In genomic region chr2:27376866-27377617, GRCh38 we compare ENCODE assay signal across 20 cellular contexts. TPM values are rescaled to one million over a fixed set of nuclear protein-coding genes. Genes with fewer than 3 reads are reported as not detected.
DNase-seq lines count a peak whose midpoint lies in the region; ATAC-seq and TF ChIP-seq lines count a peak whose summit lies in the region.
"Had no signal": no experiment of that assay in that cellular context is flagged by ENCODE, and none has a peak within 500 bp of the region (broad histone marks: within the 10 kb centered on the region; RNA-seq: fewer than 3 reads in every experiment).

No MANE protein-coding gene starts in this region.

- H3K9ac ChIP-seq in endodermal cell (ENCODE audit: extremely low read depth, low read length, poor library complexity, severe bottlenecking) = no peak overlapping the region
- H3K9ac ChIP-seq: BLaER1, GM23248 had no signal

- CTCF ChIA-PET in Panc1 (lab: Charles Lee) = no interaction called here

- H3K27me3 ChIP-seq in Panc1 (ENCODE audit: control insufficient read depth, insufficient read depth, low read length) (no peaks in the 10 kb centered on the region), endodermal cell (ENCODE audit: control insufficient read depth, insufficient read depth, low read length, poor library complexity, severe bottlenecking) (no peaks in the 10 kb centered on the region)
- H3K27me3 ChIP-seq: BLaER1, body of pancreas, colonic mucosa, left lung, Peyer's patch, upper lobe of right lung had no signal

- POLR2A ChIA-PET in Panc1 (lab: Charles Lee) = no interaction called here

- intact Hi-C loops in Panc1 (cut with micrococcal nuclease; ENCODE audit: unreplicated experiment) (no loop called here), cardiac septum (cut with DNase I) (no loop called here)

- peaks cover 57% of the 10 kb centered on the region for H3K4me1 Mint-ChIP-seq in activated T-cell treated with anti-CD3 and anti-CD28 coated beads, Interleukin-2, amount 50 U/mL, for 24 hours (ENCODE audit: low read depth)
- peaks cover 27% of the 10 kb centered on the region for H3K4me1 Mint-ChIP-seq in endodermal cell
- H3K4me1 Mint-ChIP-seq in stimulated activated effector memory CD8-positive, alpha-beta T cell treated with anti-CD3 and anti-CD28 coated beads, Interleukin-12 subunit alpha, Interleukin-12 subunit beta, amount 100 ng/mL, for 72 hours = peaks cover 62% of the 10 kb centered on the region

- no peak overlapping the region for H3K4me3 Mint-ChIP-seq in activated T-cell treated with anti-CD3 and anti-CD28 coated beads, Interleukin-2, amount 50 U/mL, for 24 hours
- H3K4me3 Mint-ChIP-seq in endodermal cell = no peak overlapping the region
- H3K4me3 Mint-ChIP-seq in stimulated activated effector memory CD8-positive, alpha-beta T cell treated with anti-CD3 and anti-CD28 coated beads, Interleukin-12 subunit alpha, Interleukin-12 subunit beta, amount 100 ng/mL, for 72 hours = no peak overlapping the region
- H3K4me3 Mint-ChIP-seq: activated naive CD8-positive, alpha-beta T cell treated with anti-CD3 and anti-CD28 coated beads, Interleukin-2, amount 10 ng/mL, durations not matched to agents 7 days and 5 days had no signal

- BruUV-seq in Panc1 (replicated peaks; lab: Mats Ljungman, UMichigan) = no TSS peak

- H3K27ac Mint-ChIP-seq in activated T-cell treated with anti-CD3 and anti-CD28 coated beads, Interleukin-2, amount 50 U/mL, for 24 hours = peak overlapping the region; percentile 83
- peak overlapping the region; percentile 48 for H3K27ac Mint-ChIP-seq in endodermal cell
- H3K27ac Mint-ChIP-seq in stimulated activated effector memory CD8-positive, alpha-beta T cell treated with anti-CD3 and anti-CD28 coated beads, Interleukin-12 subunit alpha, Interleukin-12 subunit beta, amount 100 ng/mL, for 72 hours = peak overlapping the region; percentile 85

- no peaks in the 10 kb centered on the region for H3K27me3 Mint-ChIP-seq in activated T-cell treated with anti-CD3 and anti-CD28 coated beads, Interleukin-2, amount 50 U/mL, for 24 hours
- H3K27me3 Mint-ChIP-seq in endodermal cell (ENCODE audit: insufficient read depth) = no peaks in the 10 kb centered on the region
- H3K27me3 Mint-ChIP-seq: activated naive CD8-positive, alpha-beta T cell treated with anti-CD3 and anti-CD28 coated beads, Interleukin-2, amount 10 ng/mL, durations not matched to agents 7 days and 5 days had no signal

- H3K36me3 ChIP-seq in Panc1 (ENCODE audit: control insufficient read depth, insufficient read depth, low read length) (peaks cover 8% of the 10 kb centered on the region), endodermal cell (ENCODE audit: control insufficient read depth, insufficient read depth, low read length) (peaks cover 82% of the 10 kb centered on the region)

- peaks cover 97% of the 10 kb centered on the region for H3K36me3 Mint-ChIP-seq in activated T-cell treated with anti-CD3 and anti-CD28 coated beads, Interleukin-2, amount 50 U/mL, for 24 hours (ENCODE audit: low read depth)
- H3K36me3 Mint-ChIP-seq in endodermal cell (ENCODE audit: low read depth) = peaks cover 64% of the 10 kb centered on the region
- H3K36me3 Mint-ChIP-seq in stimulated activated effector memory CD8-positive, alpha-beta T cell treated with anti-CD3 and anti-CD28 coated beads, Interleukin-12 subunit alpha, Interleukin-12 subunit beta, amount 100 ng/mL, for 72 hours = peaks cover 98% of the 10 kb centered on the region

- no peaks in the 10 kb centered on the region for H3K9me3 Mint-ChIP-seq in activated T-cell treated with anti-CD3 and anti-CD28 coated beads, Interleukin-2, amount 50 U/mL, for 24 hours
- H3K9me3 Mint-ChIP-seq in endodermal cell = no peaks in the 10 kb centered on the region
- H3K9me3 Mint-ChIP-seq in stimulated activated effector memory CD8-positive, alpha-beta T cell treated with anti-CD3 and anti-CD28 coated beads, Interleukin-12 subunit alpha, Interleukin-12 subunit beta, amount 100 ng/mL, for 72 hours = no peaks in the 10 kb centered on the region
- H3K9me3 Mint-ChIP-seq: activated naive CD8-positive, alpha-beta T cell treated with anti-CD3 and anti-CD28 coated beads, Interleukin-2, amount 10 ng/mL, durations not matched to agents 7 days and 5 days had no signal

- in situ Hi-C loops in Panc1 (cut with HindIII; ENCODE audit: low pct_unique_long_range_greater_than_20kb, low sequenced_read_pairs) (no loop called here), G401 (cut with HindIII; ENCODE audit: low sequenced_read_pairs) (no loop called here)

- DNase-seq in activated T-cell treated with anti-CD3 and anti-CD28 coated beads, Interleukin-2, amount 50 U/mL, for 24 hours = no peak
- DNase-seq in activated T-cell treated with anti-CD3 and anti-CD28 coated beads for 4 hours (no peak), Panc1 (ENCODE audit: low read depth, low spot score) (no peak), endodermal cell (no peak), G401 (ENCODE audit: low spot score) (no peak), cardiac septum (ENCODE audit: low spot score) (no peak)
- no peak for DNase-seq in stimulated activated effector memory CD8-positive, alpha-beta T cell treated with anti-CD3 and anti-CD28 coated beads, Interleukin-12 subunit alpha, Interleukin-12 subunit beta, amount 100 ng/mL, for 72 hours (ENCODE audit: low spot score in 2 of 2)
- DNase-seq: activated naive CD8-positive, alpha-beta T cell treated with anti-CD3 and anti-CD28 coated beads, Interleukin-2, amount 10 ng/mL, durations not matched to agents 7 days and 5 days; body of pancreas; colonic mucosa; DMS 273 treated with DMSO at 0.1 percent for 48 hours; GM23248; midbrain; NCI-H2107; upper lobe of right lung had no signal

- H3K27ac ChIP-seq in Panc1 (ENCODE audit: low read length) (peak overlapping the region; percentile 11), endodermal cell (ENCODE audit: low read depth, low read length) (no peak overlapping the region)
- H3K27ac ChIP-seq: BLaER1, body of pancreas, colonic mucosa, left lung, Peyer's patch, upper lobe of right lung had no signal

- no peak overlapping the region for H3K4me3 ChIP-seq in Panc1 (ENCODE audit: low read depth in 2 of 2, low read length in 2 of 2)
- H3K4me3 ChIP-seq in endodermal cell (ENCODE audit: low read length) = no peak overlapping the region
- H3K4me3 ChIP-seq: BLaER1, body of pancreas, colonic mucosa, GM23248, left lung, Peyer's patch, upper lobe of right lung had no signal

- H3K9me3 ChIP-seq in Panc1 (ENCODE audit: control insufficient read depth, insufficient read depth, low read depth, low read length) (no peaks in the 10 kb centered on the region), endodermal cell (ENCODE audit: control insufficient read depth, low read length) (no peaks in the 10 kb centered on the region)
- H3K9me3 ChIP-seq: BLaER1, body of pancreas, colonic mucosa, left lung, Peyer's patch, upper lobe of right lung had no signal

- TF ChIP-seq CTCF in Panc1 (IDR thresholded peaks at IDR 0.05) (no peak), endodermal cell (conservative IDR thresholded peaks at IDR 0.05) (no peak)

- WGBS in endodermal cell (ENCODE audit: insufficient coverage in 1 of 2, insufficient read length in 1 of 2), 2 experiments = 80 to 81% methylated on average over 6 to 10 of the region's 10 CpGs

- H3K4me1 ChIP-seq in Panc1 (ENCODE audit: control insufficient read depth, insufficient read depth, low read length) (peaks cover 42% of the 10 kb centered on the region), endodermal cell (ENCODE audit: control insufficient read depth, insufficient read depth, low read length) (peaks cover 4% of the 10 kb centered on the region)

- ATAC-seq in Panc1 = no peak
- no peak for ATAC-seq in stimulated activated effector memory CD8-positive, alpha-beta T cell treated with anti-CD3 and anti-CD28 coated beads, Interleukin-12 subunit alpha, Interleukin-12 subunit beta, amount 100 ng/mL, for 72 hours
- no peak for ATAC-seq in GM21619 (IDR thresholded peaks at IDR 0.05; ENCODE audit: unreplicated experiment)
- ATAC-seq: body of pancreas, left lung, upper lobe of right lung had no signal

RNA-seq across cellular contexts. Expression of gene ZNF513, which starts 3.5 kb away (rescaled TPM):
- total RNA-seq in Panc1 (2021; ENCODE audit: unreplicated experiment) (25.3 TPM), endodermal cell (10 to 100 TPM; 30.7 to 32.5 TPM), cardiac septum (10.6 TPM)
- 35.5 TPM for polyA plus RNA-seq in Panc1 (2012; ENCODE audit: insufficient read length)
- 21.3 TPM for polyA plus RNA-seq in endodermal cell (2013, experiment 1 of 2)
- 20.5 TPM for polyA plus RNA-seq in endodermal cell (2013, experiment 2 of 2)
- total RNA-seq in G401 (2014; rRNA removed; shearing (Covaris generic)) = 20.4 and 23.3 TPM in 2 replicates
- total RNA-seq: A172 had no signal

RNA-seq across cellular contexts. Expression of gene SNX17, which starts 6.6 kb away (rescaled TPM):
- 116 TPM for total RNA-seq in Panc1 (2021; ENCODE audit: unreplicated experiment)
- 154 TPM for polyA plus RNA-seq in Panc1 (2012; ENCODE audit: insufficient read length)
- total RNA-seq in endodermal cell = 10 to 100 TPM; 81.2 to 92.6 TPM
- 70.9 TPM for polyA plus RNA-seq in endodermal cell (2013, experiment 1 of 2)
- 68.6 TPM for polyA plus RNA-seq in endodermal cell (2013, experiment 2 of 2)
- total RNA-seq in G401 (2014; rRNA removed; shearing (Covaris generic)) = 157 and 165 TPM in 2 replicates
- total RNA-seq in cardiac septum = 80.3 TPM

RNA-seq across cellular contexts. Expression of gene EIF2B4, which starts 6.9 kb away (rescaled TPM):
- total RNA-seq in Panc1 (2021; ENCODE audit: unreplicated experiment) (57.2 TPM), endodermal cell (10 to 100 TPM; 56.7 to 58.6 TPM), cardiac septum (34.9 TPM)
- polyA plus RNA-seq in Panc1 (2012; ENCODE audit: insufficient read length) = 63.7 TPM
- 51.3 TPM for polyA plus RNA-seq in endodermal cell (2013, experiment 1 of 2)
- 45.8 TPM for polyA plus RNA-seq in endodermal cell (2013, experiment 2 of 2)
- 36.0 and 44.8 TPM in 2 replicates for total RNA-seq in G401 (2014; rRNA removed; shearing (Covaris generic))

RNA-seq across cellular contexts. Expression of gene GTF3C2, which starts 20.5 kb away (rescaled TPM):
- 77.7 TPM for total RNA-seq in Panc1 (2021; ENCODE audit: unreplicated experiment)
- polyA plus RNA-seq in Panc1 (2012; ENCODE audit: insufficient read length) = 47.3 TPM
- 100 to 1,000 TPM; 105 to 120 TPM for total RNA-seq in endodermal cell
- polyA plus RNA-seq in endodermal cell (2013, experiment 1 of 2) = 95.0 TPM
- 86.0 TPM for polyA plus RNA-seq in endodermal cell (2013, experiment 2 of 2)
- total RNA-seq in G401 (2014; rRNA removed; shearing (Covaris generic)) = 101 and 102 TPM in 2 replicates
- total RNA-seq in cardiac septum = 23.9 TPM

RNA-seq across cellular contexts. Expression of gene PPM1G, which starts 32.3 kb away (rescaled TPM):
- 115 TPM for total RNA-seq in Panc1 (2021; ENCODE audit: unreplicated experiment)
- polyA plus RNA-seq in Panc1 (2012; ENCODE audit: insufficient read length) = 115 TPM
- total RNA-seq in endodermal cell = 100 to 1,000 TPM; 124 to 125 TPM
- 107 TPM for polyA plus RNA-seq in endodermal cell (2013, experiment 1 of 2)
- polyA plus RNA-seq in endodermal cell (2013, experiment 2 of 2) = 102 TPM
- 178 and 244 TPM in 2 replicates for total RNA-seq in G401 (2014; rRNA removed; shearing (Covaris generic))
- 32.0 TPM for total RNA-seq in cardiac septum
